Comparison of ENCODE assay signal across 1 cellular context in genomic region chr4:160423879-160424451, GRCh38.
TF ChIP-seq lines count a peak whose summit lies in the region.

No MANE protein-coding gene starts in this region.

TF ChIP-seq in WTC11, 78 proteins besides CTCF, POLR2A, EP300 and RAD21 (continued from another document):
- no peak for TF ChIP-seq CDX4 (CRISPR knock-in tag; IDR thresholded peaks at IDR 0.05; ENCODE audit: borderline replicate concordance)
- TF ChIP-seq MYBL2 (CRISPR knock-in tag; IDR thresholded peaks at IDR 0.05): no peak
- no peak for TF ChIP-seq RELA (CRISPR knock-in tag; IDR thresholded peaks at IDR 0.05; ENCODE audit: borderline replicate concordance)
- TF ChIP-seq FOXK1 (CRISPR knock-in tag; IDR thresholded peaks at IDR 0.05): no peak
